ENCODE assay signal across 9 cellular contexts in genomic region chr17:71118039-71118438, GRCh38.
DNase-seq lines count a peak whose midpoint lies in the region; ATAC-seq, FAIRE-seq and TF ChIP-seq lines count a peak whose summit lies in the region.
"Had no signal": no experiment of that assay in that cellular context is flagged by ENCODE, and none has a peak within 500 bp of the region (broad histone marks: within the 10 kb centered on the region; RNA-seq: fewer than 3 reads in every experiment).

No MANE protein-coding gene starts in this region.

- H3K4me1 ChIP-seq in A549 (no peaks in the 10 kb centered on the region), Panc1 (ENCODE audit: control insufficient read depth, insufficient read depth, low read length) (no peaks in the 10 kb centered on the region)
- H3K4me1 ChIP-seq: Caco-2 had no signal

- CTCF ChIA-PET in A549 (lab: Yijun Ruan, JAX): interaction anchor here (0.7 to 3.6 kb wide), 8 partner anchors 10 to 1423 kb away, joined by 3 to 10 read pairs (median 3); no protein-coding TSS in a partner anchor
- CTCF ChIA-PET in Panc1 (lab: Charles Lee): interaction anchor here (0.6 kb wide), 1 partner anchor 1374 kb away, joined by 3 read pairs; no protein-coding TSS in a partner anchor

- no peaks in the 10 kb centered on the region for H3K4me1 Mint-ChIP-seq in activated T-helper 2 cell treated with anti-CD3 and anti-CD28 coated beads, Interferon-gamma antibody, Interleukin-2, Interleukin-4, amounts not matched to agents 10 μg/mL and 5 μg/mL and 100 μg/mL, durations not matched to agents 14 hours and 24 hours and 36 hours (ENCODE audit: low read depth)
- H3K4me1 Mint-ChIP-seq in activated naive CD8-positive, alpha-beta T cell treated with anti-CD3 and anti-CD28 coated beads, Interleukin-2, amount 50 U/mL, for 24 hours: no peaks in the 10 kb centered on the region

- in situ Hi-C loops in Panc1 (cut with HindIII; ENCODE audit: low pct_unique_long_range_greater_than_20kb, low sequenced_read_pairs): no loop called here

- no peaks in the 10 kb centered on the region for H3K27me3 Mint-ChIP-seq in activated T-helper 2 cell treated with anti-CD3 and anti-CD28 coated beads, Interferon-gamma antibody, Interleukin-2, Interleukin-4, amounts not matched to agents 10 μg/mL and 5 μg/mL and 100 μg/mL, durations not matched to agents 14 hours and 24 hours and 36 hours (ENCODE audit: low read depth)
- no peaks in the 10 kb centered on the region for H3K27me3 Mint-ChIP-seq in activated naive CD8-positive, alpha-beta T cell treated with anti-CD3 and anti-CD28 coated beads, Interleukin-2, amount 50 U/mL, for 24 hours

- intact Hi-C loops in Panc1 (cut with micrococcal nuclease; ENCODE audit: unreplicated experiment): loop anchor here (2.0 to 10.0 kb wide), 2 partner anchors 347 to 1001 kb away; no protein-coding TSS in a partner anchor
- intact Hi-C loops in activated T-helper 2 cell treated with anti-CD3 and anti-CD28 coated beads, Interferon-gamma antibody, Interleukin-2, Interleukin-4, amounts not matched to agents 10 μg/mL and 5 μg/mL and 100 μg/mL, durations not matched to agents 14 hours and 24 hours and 36 hours (cut with micrococcal nuclease): no loop called here

- peak; percentile 68 to 70 for TF ChIP-seq RAD21 in A549 (conservative IDR thresholded peaks at IDR 0.05 in 1 of 2, IDR thresholded peaks at IDR 0.05 in 1 of 2)

- DNase-seq in A549 (ENCODE audit: low read depth in 1 of 2, low spot score in 1 of 2) (peak; percentile 14 to 26), HT1080 (ENCODE audit: low read depth) (peak; percentile 51), Panc1 (ENCODE audit: low read depth, low spot score) (no peak), iPS-NIHi7 (ENCODE audit: extremely low spot score) (peak; percentile 38), NCI-H226 (no peak), activated T-cell treated with anti-CD3 and anti-CD28 coated beads for 4 hours (no peak)
- no peak for DNase-seq in activated T-helper 2 cell treated with anti-CD3 and anti-CD28 coated beads, Interferon-gamma antibody, Interleukin-2, Interleukin-4, amounts not matched to agents 10 μg/mL and 5 μg/mL and 100 μg/mL, durations not matched to agents 14 hours and 24 hours and 36 hours (ENCODE audit: low spot score)
- DNase-seq in activated naive CD8-positive, alpha-beta T cell treated with anti-CD3 and anti-CD28 coated beads, Interleukin-2, amount 50 U/mL, for 24 hours: no peak

- no peaks in the 10 kb centered on the region for H3K36me3 ChIP-seq in Panc1 (ENCODE audit: control insufficient read depth, insufficient read depth, low read length)

- ATAC-seq in A549 (no peak; a peak in 1 of 6 replicates), Panc1 (no peak)
- ATAC-seq in activated naive CD8-positive, alpha-beta T cell treated with anti-CD3 and anti-CD28 coated beads, Interleukin-2, amount 50 U/mL, for 24 hours: no peak

- H3K9me3 Mint-ChIP-seq in activated T-helper 2 cell treated with anti-CD3 and anti-CD28 coated beads, Interferon-gamma antibody, Interleukin-2, Interleukin-4, amounts not matched to agents 10 μg/mL and 5 μg/mL and 100 μg/mL, durations not matched to agents 14 hours and 24 hours and 36 hours: peaks cover 23% of the 10 kb centered on the region
- H3K9me3 Mint-ChIP-seq in activated naive CD8-positive, alpha-beta T cell treated with anti-CD3 and anti-CD28 coated beads, Interleukin-2, amount 50 U/mL, for 24 hours: peaks cover 14% of the 10 kb centered on the region

- WGBS in A549 (ENCODE audit: missing lambda C conversion rate): 5% methylated on average over 4 of the region's 4 CpGs

- no peak overlapping the region for H3K27ac Mint-ChIP-seq in activated T-helper 2 cell treated with anti-CD3 and anti-CD28 coated beads, Interferon-gamma antibody, Interleukin-2, Interleukin-4, amounts not matched to agents 10 μg/mL and 5 μg/mL and 100 μg/mL, durations not matched to agents 14 hours and 24 hours and 36 hours
- H3K27ac Mint-ChIP-seq in activated naive CD8-positive, alpha-beta T cell treated with anti-CD3 and anti-CD28 coated beads, Interleukin-2, amount 50 U/mL, for 24 hours: no peak overlapping the region

- no peaks in the 10 kb centered on the region for H3K36me3 Mint-ChIP-seq in activated T-helper 2 cell treated with anti-CD3 and anti-CD28 coated beads, Interferon-gamma antibody, Interleukin-2, Interleukin-4, amounts not matched to agents 10 μg/mL and 5 μg/mL and 100 μg/mL, durations not matched to agents 14 hours and 24 hours and 36 hours (ENCODE audit: low read depth)
- no peaks in the 10 kb centered on the region for H3K36me3 Mint-ChIP-seq in activated naive CD8-positive, alpha-beta T cell treated with anti-CD3 and anti-CD28 coated beads, Interleukin-2, amount 50 U/mL, for 24 hours (ENCODE audit: low read depth)

- no peaks in the 10 kb centered on the region; the same call in 1 of the 2 replicates for H3K27me3 ChIP-seq in Panc1 (ENCODE audit: control insufficient read depth, insufficient read depth, low read length)

- peak; percentile 51 for FAIRE-seq in A549 (lab: Jason Lieb, UNC)

- no peak for TF ChIP-seq EP300 in A549 (IDR thresholded peaks at IDR 0.05)

- TF ChIP-seq CTCF in A549 (IDR thresholded peaks at IDR 0.05) (peak; percentile 44; the same call in 2 of the 3 replicates), Panc1 (IDR thresholded peaks at IDR 0.05) (peak; percentile 42; the same call in 1 of the 2 replicates)

- H3K4me3 Mint-ChIP-seq in activated T-helper 2 cell treated with anti-CD3 and anti-CD28 coated beads, Interferon-gamma antibody, Interleukin-2, Interleukin-4, amounts not matched to agents 10 μg/mL and 5 μg/mL and 100 μg/mL, durations not matched to agents 14 hours and 24 hours and 36 hours (ENCODE audit: low read depth): no peak overlapping the region
- H3K4me3 Mint-ChIP-seq in activated naive CD8-positive, alpha-beta T cell treated with anti-CD3 and anti-CD28 coated beads, Interleukin-2, amount 50 U/mL, for 24 hours: no peak overlapping the region

- no peak overlapping the region for H3K4me2 ChIP-seq in A549

- no peak overlapping the region for H3K27ac ChIP-seq in A549
- no peak overlapping the region for H3K27ac ChIP-seq in Panc1 (ENCODE audit: low read length)

- H3K9me3 ChIP-seq in A549 (no peaks in the 10 kb centered on the region), Panc1 (ENCODE audit: control insufficient read depth, insufficient read depth, low read depth, low read length) (no peaks in the 10 kb centered on the region)
- H3K9me3 ChIP-seq: Caco-2 had no signal

- H3K4me3 ChIP-seq in A549 (no peak overlapping the region), Panc1 (ENCODE audit: low read depth in 2 of 2, low read length in 2 of 2) (no peak overlapping the region)

- TF ChIP-seq POLR2A in A549 (IDR thresholded peaks at IDR 0.05; ENCODE audit: low read length): no peak

- BruUV-seq in Panc1 (replicated peaks; lab: Mats Ljungman, UMichigan): no TSS peak

- POLR2A ChIA-PET in A549 (lab: Yijun Ruan, JAX): no interaction called here
- POLR2A ChIA-PET in Panc1 (lab: Charles Lee): interaction anchor here (0.6 kb wide), 1 partner anchor 1317 kb away, joined by 3 read pairs; no protein-coding TSS in a partner anchor

TF ChIP-seq in A549, 52 proteins besides CTCF, POLR2A, EP300 and RAD21:
- TF ChIP-seq KDM5A (IDR thresholded peaks at IDR 0.05) (no peak), USF2 (IDR thresholded peaks at IDR 0.05) (no peak), SMC3 (IDR thresholded peaks at IDR 0.05) (peak; percentile 66)

Comparison
In these comparisons a context has a peak if more than half of its experiments do, and no peak if none do; other contexts are left out.
1. DNase-seq: peak in A549 (2 of 2), HT1080 (single experiment) and iPS-NIHi7 (single experiment); none in Panc1 (single experiment), activated T-helper 2 cell treated with anti-CD3 and anti-CD28 coated beads, Interferon-gamma antibody, Interleukin-2, Interleukin-4, amounts not matched to agents 10 μg/mL and 5 μg/mL and 100 μg/mL, durations not matched to agents 14 hours and 24 hours and 36 hours (single experiment), NCI-H226 (single experiment), activated T-cell treated with anti-CD3 and anti-CD28 coated beads for 4 hours (single experiment) and activated naive CD8-positive, alpha-beta T cell treated with anti-CD3 and anti-CD28 coated beads, Interleukin-2, amount 50 U/mL, for 24 hours (single experiment).